Comparison of ENCODE assay signal across 11 cellular contexts in genomic region chr14:59245809-59246295, GRCh38. TPM values are rescaled to one million over a fixed set of nuclear protein-coding genes. Genes with fewer than 3 reads are reported as not detected.
DNase-seq lines count a peak whose midpoint lies in the region; ATAC-seq and TF ChIP-seq lines count a peak whose summit lies in the region.
"Had no signal": no experiment of that assay in that cellular context is flagged by ENCODE, and none has a peak within 500 bp of the region (broad histone marks: within the 10 kb centered on the region; RNA-seq: fewer than 3 reads in every experiment).

No MANE protein-coding gene starts in this region.

- H3K36me3 Mint-ChIP-seq in HFFc6 (ENCODE audit: low read depth), result peaks cover 10% of the 10 kb centered on the region; the same call in 1 of the 2 replicates

- peaks cover 33% of the 10 kb centered on the region for H3K4me1 Mint-ChIP-seq in HFFc6 (ENCODE audit: low read depth)

- 63 to 85% methylated on average over 1 of the region's 1 CpG for WGBS in testis, 2 donors

- H3K36me3 ChIP-seq in testis (ENCODE audit: low read depth, missing control alignments), result no peaks in the 10 kb centered on the region
- H3K36me3 ChIP-seq: sigmoid colon had no signal

- no peak for TF ChIP-seq CTCF in foreskin keratinocyte (conservative IDR thresholded peaks at IDR 0.05)
- no peak for TF ChIP-seq CTCF in HFFc6 (IDR thresholded peaks at IDR 0.05)
- TF ChIP-seq CTCF in testis (IDR thresholded peaks at IDR 0.05), result no peak

- no peaks in the 10 kb centered on the region; the same call in 1 of the 2 replicates for H3K27me3 Mint-ChIP-seq in HFFc6 (ENCODE audit: insufficient read depth)

- H3K4me1 ChIP-seq in foreskin keratinocyte, result peaks cover 19% of the 10 kb centered on the region
- peaks cover 3% of the 10 kb centered on the region for H3K4me1 ChIP-seq in testis

- H3K9me3 ChIP-seq in testis, result no peaks in the 10 kb centered on the region
- H3K9me3 ChIP-seq: sigmoid colon had no signal

- H3K4me3 Mint-ChIP-seq in HFFc6, result no peak overlapping the region
- H3K4me3 Mint-ChIP-seq: activated T-cell treated with anti-CD3 and anti-CD28 coated beads, Interleukin-2, amount 50 U/mL, for 72 hours had no signal

- H3K9me3 Mint-ChIP-seq in HFFc6, result no peaks in the 10 kb centered on the region
- H3K9me3 Mint-ChIP-seq: activated T-cell treated with anti-CD3 and anti-CD28 coated beads, Interleukin-2, amount 50 U/mL, for 72 hours had no signal

- H3K27me3 ChIP-seq in foreskin keratinocyte (no peaks in the 10 kb centered on the region), testis (no peaks in the 10 kb centered on the region)
- H3K27me3 ChIP-seq: sigmoid colon had no signal

- no peak for DNase-seq in foreskin keratinocyte
- no peak for DNase-seq in globus pallidus (ENCODE audit: low spot score)
- DNase-seq in HFFc6, result no peak
- DNase-seq in testis, result no peak
- DNase-seq in NCI-H2227 treated with DMSO at 0.1 percent for 48 hours (lab: John Stamatoyannopoulos, UW), result no peak
- DNase-seq: activated T-cell treated with anti-CD3 and anti-CD28 coated beads, Interleukin-2, amount 50 U/mL, for 72 hours; sigmoid colon had no signal

- H3K27ac ChIP-seq in foreskin keratinocyte, result peak overlapping the region; percentile 74
- H3K27ac ChIP-seq in testis, result no peak overlapping the region

- no peak overlapping the region for H3K4me3 ChIP-seq in testis
- H3K4me3 ChIP-seq: lung, sigmoid colon had no signal

- peak; percentile 89 for ATAC-seq in GM18870 (IDR thresholded peaks at IDR 0.05; ENCODE audit: unreplicated experiment)
- ATAC-seq in GM21619 (IDR thresholded peaks at IDR 0.05; ENCODE audit: unreplicated experiment), result peak; percentile 91
- ATAC-seq in HG03135 (IDR thresholded peaks at IDR 0.05; ENCODE audit: unreplicated experiment), result peak; percentile 76
- ATAC-seq in foreskin keratinocyte, result no peak

- no peak for TF ChIP-seq POLR2A in testis (IDR thresholded peaks at IDR 0.05)

- no peak overlapping the region for H3K27ac Mint-ChIP-seq in HFFc6
- H3K27ac Mint-ChIP-seq: activated T-cell treated with anti-CD3 and anti-CD28 coated beads, Interleukin-2, amount 50 U/mL, for 72 hours had no signal

- intact Hi-C loops in testis (cut with DNase I; ENCODE audit: low total_unique reads), result no loop called here

RNA-seq across cellular contexts. Expression of gene DAAM1, which starts 57.4 kb away (rescaled TPM):
- total RNA-seq in foreskin keratinocyte, result 54.6 and 60.9 TPM in 2 replicates
- polyA plus RNA-seq in foreskin keratinocyte, result 21.0 and 24.0 TPM in 2 replicates
- total RNA-seq in HFFc6 (2021; fragmentation: NEBNext Ultra II Directional; extraction: Animal tissue kit (Norgen Biotek cat#: 25700)), result 10 to 100 TPM in 2 of 6 experiments, 1 to 10 TPM in 4; 7.5 to 12.2 (median 8.6) TPM
- total RNA-seq in testis, result 10 to 100 TPM; 54.6 to 57.3 TPM
- 23.9 TPM for polyA plus RNA-seq in testis (ENCODE audit: insufficient read depth, low read depth, low replicate concordance)
